ENCODE assay signal across 8 cellular contexts in genomic region chr17:74368341-74369152, GRCh38. TPM values are rescaled to one million over a fixed set of nuclear protein-coding genes. Genes with fewer than 3 reads are reported as not detected.
DNase-seq lines count a peak whose midpoint lies in the region; ATAC-seq, FAIRE-seq and TF ChIP-seq lines count a peak whose summit lies in the region.

No MANE protein-coding gene starts in this region.

- FAIRE-seq in pancreas (lab: Jason Lieb, UNC) = no peak

- TF ChIP-seq CTCF in gastroesophageal sphincter (IDR thresholded peaks at IDR 0.05) (peak in 3 of 4 experiments; percentile 87 to 98 (median 90)), pancreas (IDR thresholded peaks at IDR 0.05) (peak; percentile 89 to 94 (median 90)), thyroid gland (IDR thresholded peaks at IDR 0.05) (peak; percentile 78 to 99 (median 89))

- peak; percentile 66 for ATAC-seq in gastroesophageal sphincter
- ATAC-seq in pancreas = peak; percentile 81 to 95 (median 89)
- no peak for ATAC-seq in HG02763 (IDR thresholded peaks at IDR 0.05; ENCODE audit: unreplicated experiment)

- H3K36me3 ChIP-seq in SJSA1 (no peaks in the 10 kb centered on the region), gastroesophageal sphincter (no peaks in the 10 kb centered on the region), pancreas (no peaks in the 10 kb centered on the region), thyroid gland (no peaks in the 10 kb centered on the region)

- H3K4me3 ChIP-seq in SJSA1 (no peak overlapping the region), gastroesophageal sphincter (no peak overlapping the region), pancreas (no peak overlapping the region), thyroid gland (replicated peaks in 1 of 3) (no peak overlapping the region)

- 25% methylated on average over 10 of the region's 14 CpGs; no CpG with 5 or more reads in 1 of the 2 donors for WGBS in gastroesophageal sphincter (ENCODE audit: low coverage in 1 of 2), 2 donors
- 15 to 18% methylated on average over 14 of the region's 14 CpGs for WGBS in pancreas, 2 donors
- 26 to 29% methylated on average over 8 to 12 of the region's 14 CpGs for WGBS in thyroid gland, 2 donors

- H3K9me3 ChIP-seq in SJSA1 (replicated peaks) (no peaks in the 10 kb centered on the region), gastroesophageal sphincter (no peaks in the 10 kb centered on the region), pancreas (no peaks in the 10 kb centered on the region), thyroid gland (no peaks in the 10 kb centered on the region)

- DNase-seq in COLO668 (lab: John Stamatoyannopoulos, UW; ENCODE audit: unreplicated experiment) = peak; percentile 66
- peak; percentile 46 for DNase-seq in HPDE6-E6E7 (ENCODE audit: extremely low spot score)
- peak; percentile 63 to 81 for DNase-seq in SJSA1 (ENCODE audit: low read depth in 1 of 2, low spot score in 2 of 2)
- DNase-seq in activated naive CD4-positive, alpha-beta T cell treated with Interleukin-2 at 50 U/mL for 16 hours = peak; percentile 76
- DNase-seq in pancreas = peak; percentile 56 to 88 (median 72)
- DNase-seq in thyroid gland = peak; percentile 68 to 74

- H3K27me3 ChIP-seq in SJSA1 (replicated peaks) (peaks cover 15% of the 10 kb centered on the region), gastroesophageal sphincter (peaks cover 38% of the 10 kb centered on the region), pancreas (no peaks in the 10 kb centered on the region), thyroid gland (no peaks in the 10 kb centered on the region)

- intact Hi-C loops in pancreas (cut with DNase I) (no loop called here), thyroid gland (cut with DNase I) (no loop called here)

- TF ChIP-seq POLR2A in gastroesophageal sphincter (IDR thresholded peaks at IDR 0.05) (no peak), thyroid gland (IDR thresholded peaks at IDR 0.05) (no peak)

- H3K27ac ChIP-seq in SJSA1 (no peak overlapping the region), gastroesophageal sphincter (no peak overlapping the region), pancreas (no peak overlapping the region), thyroid gland (no peak overlapping the region)

- H3K4me1 ChIP-seq in SJSA1 (replicated peaks) (no peaks in the 10 kb centered on the region), gastroesophageal sphincter (peaks cover 0 to 16% (median 3%) of the 10 kb centered on the region in 3 donors), pancreas (peaks cover 0 to 6% (median 0%) of the 10 kb centered on the region in 3 donors), thyroid gland (peaks cover 0 to 11% of the 10 kb centered on the region in 2 donors)

- TF ChIP-seq EP300 in gastroesophageal sphincter (IDR thresholded peaks at IDR 0.05) = no peak

RNA-seq across cellular contexts. Expression of gene GPR142, which starts 1.2 kb away (rescaled TPM):
- total RNA-seq in SJSA1 (2014; rRNA removed; shearing (Covaris generic)) = not detected in 2 replicates
- total RNA-seq in gastroesophageal sphincter (1 to 10 TPM in 1 of 4 donors, not detected in 3; 1.1 TPM), pancreas (under 1 TPM; 0.22 to 0.86 (median 0.43) TPM), thyroid gland (under 1 TPM in 1 of 4 donors, not detected in 3; 0.67 TPM)
- 1 to 10 TPM in 1 of 2 donors, under 1 TPM in 1; 0.61 to 2.8 TPM for polyA plus RNA-seq in pancreas

RNA-seq across cellular contexts. Expression of gene BTBD17, which starts 6.9 kb away (rescaled TPM):
- total RNA-seq in SJSA1 (2014; rRNA removed; shearing (Covaris generic)) = not detected in 2 replicates
- total RNA-seq in gastroesophageal sphincter (not detected), pancreas (under 1 TPM; 0.08 to 0.22 (median 0.15) TPM), thyroid gland (under 1 TPM in 2 of 4 donors, not detected in 2; 0.67 to 0.89 TPM)
- 1 to 10 TPM in 1 of 2 donors, under 1 TPM in 1; 0.19 to 1.7 TPM for polyA plus RNA-seq in pancreas

RNA-seq across cellular contexts. Expression of gene KIF19, which starts 42.5 kb away (rescaled TPM):
- total RNA-seq in SJSA1 (2014; rRNA removed; shearing (Covaris generic)) = not detected in 2 replicates
- 1 to 10 TPM in 2 of 4 donors, under 1 TPM in 2; 0.81 to 2.1 (median 1.5) TPM for total RNA-seq in gastroesophageal sphincter
- 1 to 10 TPM in 1 of 6 donors, under 1 TPM in 5; 0.22 to 1.0 (median 0.49) TPM for total RNA-seq in pancreas
- polyA plus RNA-seq in pancreas = 10 to 100 TPM in 1 of 2 donors, 1 to 10 TPM in 1; 5.7 to 13.5 TPM
- 1 to 10 TPM in 3 of 4 donors, under 1 TPM in 1; 0.94 to 7.7 (median 2.2) TPM for total RNA-seq in thyroid gland
